ENCODE assay signal across 8 cellular contexts in the genomic region with DNA sequence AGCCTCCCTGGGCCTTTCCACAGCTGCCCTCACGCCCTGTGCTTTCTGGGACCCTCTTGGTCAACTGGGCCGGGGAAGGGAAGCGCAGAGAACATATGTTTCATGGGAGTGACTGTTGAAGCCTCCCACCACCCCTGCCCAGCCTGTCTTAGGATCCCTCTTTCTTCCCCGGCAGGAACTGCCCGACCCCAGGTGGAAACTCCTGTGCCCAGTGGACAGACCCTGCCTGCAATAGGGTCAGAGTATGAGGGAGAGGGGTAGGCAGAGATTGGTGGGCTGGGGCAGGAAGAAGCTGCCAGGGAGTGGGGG. TPM values are rescaled to one million over a fixed set of nuclear protein-coding genes. Genes with fewer than 3 reads are reported as not detected.
DNase-seq lines count a peak whose midpoint lies in the region; ATAC-seq, FAIRE-seq and TF ChIP-seq lines count a peak whose summit lies in the region.

No MANE protein-coding gene starts in this region.

- no peaks in the 10 kb centered on the region for H3K9me3 ChIP-seq in heart left ventricle
- H3K9me3 ChIP-seq in muscle layer of duodenum (ENCODE audit: control insufficient read depth in 1 of 2, low read length in 2 of 2) = no peaks in the 10 kb centered on the region
- H3K9me3 ChIP-seq in vagina = no peaks in the 10 kb centered on the region

- H3K4me1 ChIP-seq in heart left ventricle = peaks cover 0 to 38% (median 28%) of the 10 kb centered on the region in 12 donors
- peaks cover 25 to 26% of the 10 kb centered on the region in 2 donors for H3K4me1 ChIP-seq in muscle layer of duodenum (ENCODE audit: control insufficient read depth in 1 of 2, insufficient read depth in 2 of 2, low read length in 2 of 2)
- H3K4me1 ChIP-seq in vagina = peaks cover 50% of the 10 kb centered on the region

- H3K4me3 ChIP-seq in heart left ventricle (peak overlapping the region in 9 of 12 donors; percentile 4 to 43 (median 38)), bronchial epithelial cell (ENCODE audit: low read depth, low read length) (peak overlapping the region; percentile 46), muscle layer of duodenum (ENCODE audit: low read depth in 1 of 2, low read length in 2 of 2) (peak overlapping the region; percentile 52 to 55), vagina (peak overlapping the region; percentile 40 to 43)

- FAIRE-seq in bronchial epithelial cell (lab: Jason Lieb, UNC) = no peak

- no peak for TF ChIP-seq POLR2A in heart left ventricle (IDR thresholded peaks at IDR 0.05)
- TF ChIP-seq POLR2A in vagina (IDR thresholded peaks at IDR 0.05) = no peak

- H3K27ac ChIP-seq in heart left ventricle (peak overlapping the region; percentile 77 to 93 (median 84)), muscle layer of duodenum (ENCODE audit: low read length) (peak overlapping the region; percentile 87), vagina (peak overlapping the region; percentile 98)

- DNase-seq in heart left ventricle (no peak), left ventricle myocardium superior (no peak), bronchial epithelial cell (ENCODE audit: low read depth) (no peak), vagina (ENCODE audit: extremely low spot score in 2 of 2) (no peak), NCI-H2196 (lab: John Stamatoyannopoulos, UW; ENCODE audit: unreplicated experiment) (no peak)

- TF ChIP-seq CTCF in heart left ventricle (IDR thresholded peaks at IDR 0.05) (no peak), bronchial epithelial cell (IDR thresholded peaks at IDR 0.05; ENCODE audit: insufficient read depth, low read length, severe bottlenecking) (peak; percentile 3), vagina (IDR thresholded peaks at IDR 0.05) (no peak)

- ATAC-seq in heart left ventricle = no peak
- ATAC-seq in left ventricle myocardium superior = no peak
- ATAC-seq in GM21717 (IDR thresholded peaks at IDR 0.05; ENCODE audit: unreplicated experiment) = no peak
- no peak for ATAC-seq in GM21423 (IDR thresholded peaks at IDR 0.05; ENCODE audit: unreplicated experiment)

- H3K27me3 ChIP-seq in heart left ventricle = no peaks in the 10 kb centered on the region
- no peaks in the 10 kb centered on the region for H3K27me3 ChIP-seq in bronchial epithelial cell (ENCODE audit: control insufficient read depth, insufficient read depth, low read length)
- H3K27me3 ChIP-seq in muscle layer of duodenum (ENCODE audit: low read depth, low read length) = no peaks in the 10 kb centered on the region
- no peaks in the 10 kb centered on the region for H3K27me3 ChIP-seq in vagina

- 53 to 82% (median 74%) methylated on average over 5 of the region's 5 CpGs for WGBS in heart left ventricle, 4 donors

- intact Hi-C loops in heart left ventricle (cut with DNase I) = no loop called here
- intact Hi-C loops in left ventricle myocardium superior (cut with micrococcal nuclease) = no loop called here
- intact Hi-C loops in vagina (cut with DNase I) = no loop called here

- H3K36me3 ChIP-seq in heart left ventricle (peaks cover 0 to 8% (median 0%) of the 10 kb centered on the region in 9 donors), bronchial epithelial cell (ENCODE audit: control insufficient read depth, insufficient read depth, low read length) (no peaks in the 10 kb centered on the region), muscle layer of duodenum (ENCODE audit: control insufficient read depth in 1 of 2, insufficient read depth in 2 of 2, low read length in 2 of 2) (peaks cover 0 to 10% of the 10 kb centered on the region in 2 donors), vagina (peaks cover 0 to 8% of the 10 kb centered on the region in 2 donors)

RNA-seq across cellular contexts. Expression of a gene that starts 10.5 kb away (rescaled TPM):
- total RNA-seq in heart left ventricle (1 to 10 TPM; 3.9 to 7.5 (median 5.7) TPM), left ventricle myocardium superior (8.9 TPM), bronchial epithelial cell (4.1 and 4.7 TPM in 2 replicates), vagina (9.8 TPM)
- polyA plus RNA-seq in heart left ventricle = 1 to 10 TPM; 3.4 to 6.4 TPM

RNA-seq across cellular contexts. Expression of a gene that starts 23.9 kb away (rescaled TPM):
- total RNA-seq in heart left ventricle = 10 to 100 TPM; 14.4 to 28.7 (median 22.5) TPM
- polyA plus RNA-seq in heart left ventricle = 10 to 100 TPM; 11.9 to 12.4 TPM
- total RNA-seq in left ventricle myocardium superior = 35.1 TPM
- total RNA-seq in bronchial epithelial cell = 7.1 and 12.5 TPM in 2 replicates
- 27.5 TPM for total RNA-seq in vagina

RNA-seq across cellular contexts. Expression of a gene that starts 36.7 kb away (rescaled TPM):
- total RNA-seq in heart left ventricle = 1 to 10 TPM; 4.1 to 9.8 (median 6.3) TPM
- polyA plus RNA-seq in heart left ventricle = 1 to 10 TPM; 3.3 to 8.8 TPM
- total RNA-seq in left ventricle myocardium superior = 7.7 TPM
- total RNA-seq in bronchial epithelial cell = 6.1 and 8.7 TPM in 2 replicates
- 18.9 TPM for total RNA-seq in vagina

RNA-seq across cellular contexts. Expression of a gene that starts 39.9 kb away (rescaled TPM):
- total RNA-seq in heart left ventricle (100 to 1,000 TPM; 102 to 207 (median 123) TPM), left ventricle myocardium superior (281 TPM), bronchial epithelial cell (33.9 and 44.0 TPM in 2 replicates), vagina (34.1 TPM)
- polyA plus RNA-seq in heart left ventricle = 100 to 1,000 TPM in 1 of 2 donors, 10 to 100 TPM in 1; 92.8 to 105 TPM

RNA-seq across cellular contexts. Expression of a gene that starts 49.5 kb away (rescaled TPM):
- total RNA-seq in heart left ventricle (10 to 100 TPM in 5 of 9 donors, 1 to 10 TPM in 4; 6.4 to 52.8 (median 10.3) TPM), left ventricle myocardium superior (14.0 TPM), bronchial epithelial cell (0.53 and 2.0 TPM in 2 replicates), vagina (22.1 TPM)
- polyA plus RNA-seq in heart left ventricle = 1 to 10 TPM; 5.4 to 7.8 TPM
